8 cellular contexts compared by ENCODE assay signal in the genomic region with DNA sequence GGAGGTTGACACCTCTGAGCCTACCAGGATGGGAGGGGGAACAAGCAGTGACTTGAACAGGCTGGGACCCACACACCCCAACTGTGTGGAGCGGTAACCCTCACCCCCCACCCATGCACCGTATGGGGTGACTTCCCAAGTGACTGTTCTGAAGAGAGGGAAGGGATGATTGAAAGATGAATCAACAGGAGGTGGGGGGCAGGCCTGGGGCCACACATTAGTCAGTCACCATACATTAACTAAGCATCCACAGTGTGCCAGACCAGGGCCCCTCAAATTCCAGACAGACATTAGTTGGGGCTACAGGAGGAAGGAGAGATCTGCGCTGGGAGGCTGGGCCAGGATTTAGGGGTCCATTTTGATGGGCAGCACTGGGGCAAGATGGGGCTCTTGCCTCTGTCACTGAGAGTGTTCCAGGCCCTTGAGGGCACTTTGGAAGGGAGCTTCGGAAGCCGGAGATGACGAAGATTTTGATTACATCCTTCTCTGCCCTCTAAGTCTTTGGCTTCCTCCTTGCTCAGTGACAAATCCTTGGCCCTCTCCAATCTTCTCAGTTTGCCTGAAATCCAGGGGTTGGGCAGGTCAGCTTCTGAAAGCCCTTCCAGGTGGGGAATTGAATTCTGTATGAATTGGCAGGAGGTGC. TPM values are rescaled to one million over a fixed set of nuclear protein-coding genes. Genes with fewer than 3 reads are reported as not detected.
DNase-seq lines count a peak whose midpoint lies in the region; ATAC-seq and TF ChIP-seq lines count a peak whose summit lies in the region.

No MANE protein-coding gene starts in this region.

- in situ Hi-C loops in astrocyte of the cerebellum (cut with HindIII; ENCODE audit: low sequenced_read_pairs) = no loop called here

- H3K27me3 ChIP-seq in lung (ENCODE audit: control insufficient read depth, insufficient read depth) = no peaks in the 10 kb centered on the region
- H3K27me3 ChIP-seq in aorta (ENCODE audit: control insufficient read depth in 1 of 2, insufficient read depth in 2 of 2, low read length in 1 of 2) = no peaks in the 10 kb centered on the region

- intact Hi-C loops in aorta (cut with DNase I) = loop anchor here (2.0 to 10.0 kb wide), 6 partner anchors 27 to 447 kb away; a partner anchor contains a TSS
- intact Hi-C loops in left colon (cut with DNase I, micrococcal nuclease) = loop anchor here in 1 of 2 donors (5.0 kb wide), 1 partner anchor 135 kb away; no protein-coding TSS in a partner anchor

- H3K4me1 Mint-ChIP-seq in HFFc6 (ENCODE audit: low read depth) = peaks cover 58% of the 10 kb centered on the region

- peak overlapping the region; percentile 94 for H3K27ac Mint-ChIP-seq in HFFc6

- 45 to 65% methylated on average over 6 of the region's 6 CpGs for WGBS in lung, 2 donors
- WGBS in aorta, 2 donors = 4 to 5% methylated on average over 6 of the region's 6 CpGs

- H3K4me3 ChIP-seq in astrocyte of the cerebellum (ENCODE audit: low read depth, low read length) = peak overlapping the region; percentile 61
- peak overlapping the region; percentile 73 for H3K4me3 ChIP-seq in lung
- H3K4me3 ChIP-seq in aorta (ENCODE audit: low read length in 2 of 2) = peak overlapping the region; percentile 87 to 89

- DNase-seq in A172 (ENCODE audit: low spot score) (peak; percentile 48), HFFc6 (peak; percentile 59), astrocyte of the cerebellum (ENCODE audit: low read depth) (no peak), lung (ENCODE audit: low spot score) (no peak), aorta (no peak), left colon (no peak), NCI-H1694 treated with DMSO at 0.1 percent for 48 hours (lab: John Stamatoyannopoulos, UW) (no peak)
- DNase-seq in central memory CD4-positive, alpha-beta T cell = no peak

- ATAC-seq in lung (ENCODE audit: insufficient read depth, low FRiP score) = no peak
- ATAC-seq in aorta (ENCODE audit: low FRiP score) = no peak
- ATAC-seq in left colon = no peak

- TF ChIP-seq CTCF in HFFc6 (IDR thresholded peaks at IDR 0.05) (no peak), astrocyte of the cerebellum (IDR thresholded peaks at IDR 0.05; ENCODE audit: low read depth, low read length, missing control alignments) (no peak), lung (IDR thresholded peaks at IDR 0.05; ENCODE audit: control extremely low read depth, extremely low read depth) (no peak)

- peaks cover 7 to 19% of the 10 kb centered on the region in 2 donors for H3K4me1 ChIP-seq in lung (ENCODE audit: control insufficient read depth in 2 of 2, insufficient read depth in 2 of 2, low read length in 2 of 2)
- no peaks in the 10 kb centered on the region for H3K4me1 ChIP-seq in aorta (ENCODE audit: control insufficient read depth in 1 of 2, insufficient read depth in 2 of 2, low read length in 2 of 2)

- no peaks in the 10 kb centered on the region for H3K9me3 Mint-ChIP-seq in HFFc6

- H3K4me3 Mint-ChIP-seq in HFFc6 = peak overlapping the region; percentile 94

- peak overlapping the region; percentile 83 to 89 for H3K27ac ChIP-seq in lung (ENCODE audit: low read depth in 1 of 2, low read length in 1 of 2)
- peak overlapping the region; percentile 34 to 93 for H3K27ac ChIP-seq in aorta (ENCODE audit: low read depth in 1 of 2, low read length in 2 of 2)

- H3K9me3 ChIP-seq in lung (ENCODE audit: control insufficient read depth in 2 of 2, insufficient read depth in 1 of 2, low read length in 1 of 2) (no peaks in the 10 kb centered on the region), aorta (ENCODE audit: control insufficient read depth, low read length) (no peaks in the 10 kb centered on the region)

- H3K36me3 Mint-ChIP-seq in HFFc6 (ENCODE audit: low read depth) = peaks cover 26% of the 10 kb centered on the region

- no peaks in the 10 kb centered on the region; the same call in 1 of the 2 replicates for H3K27me3 Mint-ChIP-seq in HFFc6 (ENCODE audit: insufficient read depth)

- H3K36me3 ChIP-seq in lung (ENCODE audit: control insufficient read depth in 2 of 2, insufficient read depth in 2 of 2, low read length in 2 of 2) (peaks cover 0 to 4% of the 10 kb centered on the region in 2 donors), aorta (ENCODE audit: control insufficient read depth in 1 of 2, insufficient read depth in 2 of 2, low read length in 1 of 2) (peaks cover 0 to 4% of the 10 kb centered on the region in 2 donors)

RNA-seq across cellular contexts. Expression of a gene that starts 1.0 kb away (rescaled TPM):
- total RNA-seq in A172 (2014; rRNA removed; shearing (Covaris generic)) = 55.8 and 61.1 TPM in 2 replicates
- total RNA-seq in HFFc6 (2021; fragmentation: NEBNext Ultra II Directional; extraction: Animal tissue kit (Norgen Biotek cat#: 25700)) = 100 to 1,000 TPM; 201 to 329 (median 246) TPM
- 100 to 1,000 TPM in 1 of 2 donors, 10 to 100 TPM in 1; 92.6 to 101 TPM for total RNA-seq in lung
- 10 to 100 TPM; 30.8 to 36.8 TPM for polyA plus RNA-seq in lung
- 1,000 to 10,000 TPM in 1 of 2 donors, 100 to 1,000 TPM in 1; 588 to 1,240 TPM for total RNA-seq in aorta
- 100 to 1,000 TPM in 1 of 2 donors, 10 to 100 TPM in 1; 97.7 to 554 TPM for polyA plus RNA-seq in aorta
- 100 to 1,000 TPM in 1 of 2 donors, 10 to 100 TPM in 1; 62.6 to 141 TPM for total RNA-seq in left colon

RNA-seq across cellular contexts. Expression of a gene that starts 25.3 kb away (rescaled TPM):
- total RNA-seq in A172 (2014; rRNA removed; shearing (Covaris generic)) = 128 and 162 TPM in 2 replicates
- 100 to 1,000 TPM; 237 to 356 (median 265) TPM for total RNA-seq in HFFc6 (2021; fragmentation: NEBNext Ultra II Directional; extraction: Animal tissue kit (Norgen Biotek cat#: 25700))
- total RNA-seq in lung (100 to 1,000 TPM in 1 of 2 donors, 10 to 100 TPM in 1; 26.6 to 156 TPM), aorta (100 to 1,000 TPM; 368 to 526 TPM), left colon (10 to 100 TPM; 24.3 to 64.4 TPM)
- polyA plus RNA-seq in lung (100 to 1,000 TPM; 138 to 159 TPM), aorta (1,000 to 10,000 TPM in 1 of 2 donors, 100 to 1,000 TPM in 1; 806 to 1,228 TPM)

RNA-seq across cellular contexts. Expression of a gene that starts 40.7 kb away (rescaled TPM):
- 0.33 and 1.3 TPM in 2 replicates for total RNA-seq in A172 (2014; rRNA removed; shearing (Covaris generic))
- total RNA-seq in HFFc6 (2021; fragmentation: NEBNext Ultra II Directional; extraction: Animal tissue kit (Norgen Biotek cat#: 25700)) = 1 to 10 TPM in 4 of 6 experiments, under 1 TPM in 2; 0.69 to 1.6 (median 1.0) TPM
- total RNA-seq in lung (1 to 10 TPM; 1.3 to 6.5 TPM), aorta (1 to 10 TPM; 2.4 to 3.3 TPM), left colon (10 to 100 TPM; 26.3 to 34.4 TPM)
- polyA plus RNA-seq in lung (1 to 10 TPM; 1.2 to 2.9 TPM), aorta (1 to 10 TPM; 7.6 to 8.3 TPM)

RNA-seq across cellular contexts. Expression of a gene that starts 58.2 kb away (rescaled TPM):
- total RNA-seq in A172 (2014; rRNA removed; shearing (Covaris generic)) = not detected in 2 replicates
- under 1 TPM in 1 of 6 experiments, not detected in 5; 0.05 TPM for total RNA-seq in HFFc6 (2021; fragmentation: NEBNext Ultra II Directional; extraction: Animal tissue kit (Norgen Biotek cat#: 25700))
- total RNA-seq in lung = 10 to 100 TPM in 1 of 2 donors, under 1 TPM in 1; 0.85 to 17.4 TPM
- 10 to 100 TPM in 1 of 2 donors, 1 to 10 TPM in 1; 5.7 to 10.7 TPM for polyA plus RNA-seq in lung
- not detected for total RNA-seq in aorta
- under 1 TPM in 1 of 2 donors, not detected in 1; 0.33 TPM for polyA plus RNA-seq in aorta
- under 1 TPM in 1 of 2 donors, not detected in 1; 0.49 TPM for total RNA-seq in left colon

Comparison
In these comparisons a context has a peak if more than half of its experiments do, and no peak if none do; other contexts are left out.
1. DNase-seq: peak in A172 (single experiment) and HFFc6 (single experiment); none in astrocyte of the cerebellum (single experiment), lung (single experiment), aorta (0 of 2), left colon (0 of 2), NCI-H1694 treated with DMSO at 0.1 percent for 48 hours (single experiment) and central memory CD4-positive, alpha-beta T cell (single experiment).
2. Peak in every context shown above with its lines, with median percentiles within 50 percentile points of each other: H3K4me3 ChIP-seq.